In the genomic region with DNA sequence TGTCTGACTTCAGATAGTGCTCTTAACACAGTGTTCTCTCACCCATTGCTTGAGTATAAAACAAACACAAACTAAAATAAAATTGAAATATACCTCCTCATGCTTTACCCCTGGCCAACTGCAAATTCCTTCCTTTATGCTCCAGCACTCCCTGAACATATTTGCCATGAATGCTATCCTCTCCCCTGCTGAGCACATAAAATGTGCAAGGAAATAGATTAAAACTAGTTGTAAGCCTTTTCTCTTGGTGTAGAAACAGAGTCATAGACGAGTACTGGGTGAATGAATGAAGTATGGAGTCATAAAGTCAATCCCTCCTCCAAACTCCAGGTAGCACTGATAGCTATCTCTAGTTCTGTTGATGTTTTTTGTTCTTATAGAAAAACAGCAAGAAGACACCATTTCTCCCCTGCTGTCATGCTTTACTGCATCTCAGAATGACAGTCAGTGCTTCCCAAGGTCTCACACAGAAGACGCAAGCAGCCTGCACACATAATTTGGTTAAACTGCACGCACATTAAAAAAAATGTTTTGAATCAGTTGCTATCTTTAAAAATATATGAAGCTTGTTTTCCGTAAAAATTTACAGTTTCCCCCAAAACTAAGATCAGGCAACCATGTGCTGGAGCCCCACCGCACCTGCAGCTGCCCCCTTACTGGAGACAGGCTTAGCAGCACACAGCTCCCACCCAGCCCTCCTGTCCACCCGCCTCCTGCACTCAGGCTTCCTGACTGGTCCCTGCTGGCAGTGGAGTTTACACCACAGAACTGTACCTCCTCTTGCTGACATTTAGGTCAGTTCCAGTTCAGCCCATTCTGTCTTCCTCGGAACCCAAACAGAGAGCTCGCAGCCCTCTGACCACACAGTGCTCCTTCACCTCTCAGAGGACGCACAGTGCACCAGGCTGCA, we compare ENCODE assay signal across 1 cellular context.
A peak's percentile ranks its signal among the peaks of the same experiment; 100 is the strongest.
TF ChIP-seq lines count a peak whose summit lies in the region.

No MANE protein-coding gene starts in this region.

TF ChIP-seq in HEK293T, 16 proteins besides CTCF, POLR2A, EP300 and RAD21:
- TF ChIP-seq, protein P1, sequence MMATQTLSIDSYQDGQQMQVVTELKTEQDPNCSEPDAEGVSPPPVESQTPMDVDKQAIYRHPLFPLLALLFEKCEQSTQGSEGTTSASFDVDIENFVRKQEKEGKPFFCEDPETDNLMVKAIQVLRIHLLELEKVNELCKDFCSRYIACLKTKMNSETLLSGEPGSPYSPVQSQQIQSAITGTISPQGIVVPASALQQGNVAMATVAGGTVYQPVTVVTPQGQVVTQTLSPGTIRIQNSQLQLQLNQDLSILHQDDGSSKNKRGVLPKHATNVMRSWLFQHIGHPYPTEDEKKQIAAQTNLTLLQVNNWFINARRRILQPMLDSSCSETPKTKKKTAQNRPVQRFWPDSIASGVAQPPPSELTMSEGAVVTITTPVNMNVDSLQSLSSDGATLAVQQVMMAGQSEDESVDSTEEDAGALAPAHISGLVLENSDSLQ (IDR thresholded peaks at IDR 0.05) = peak; percentile 12; the same call in 1 of the 2 replicates
- no peak for TF ChIP-seq BHLHE40 (IDR thresholded peaks at IDR 0.05; ENCODE audit: borderline replicate concordance)
